In the genomic region with DNA sequence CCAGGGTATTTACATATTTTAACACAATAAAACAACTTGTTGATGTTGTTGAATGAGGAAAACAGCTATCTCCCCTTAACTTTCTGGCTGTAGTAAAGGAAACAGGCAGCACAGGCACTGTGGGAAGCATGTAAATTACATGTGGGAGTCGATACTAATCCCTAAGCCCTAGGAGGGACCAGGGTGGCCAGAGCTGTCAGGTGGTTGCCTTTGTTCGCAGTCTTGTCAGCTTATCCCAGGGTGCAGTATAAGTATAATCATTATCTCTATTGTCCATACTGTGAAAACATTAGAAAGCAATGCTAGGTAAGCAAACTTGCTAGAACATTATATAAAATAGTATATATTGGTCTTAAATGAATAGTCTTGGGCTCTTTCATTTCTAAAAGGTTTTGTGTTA, we compare ENCODE assay signal across 18 cellular contexts.
DNase-seq lines count a peak whose midpoint lies in the region; ATAC-seq, FAIRE-seq and TF ChIP-seq lines count a peak whose summit lies in the region.
"Had no signal": no experiment of that assay in that cellular context is flagged by ENCODE, and none has a peak within 500 bp of the region (broad histone marks: within the 10 kb centered on the region; RNA-seq: fewer than 3 reads in every experiment).

No MANE protein-coding gene starts in this region.

- H3K9me2 ChIP-seq in GM23338 (ENCODE audit: insufficient read depth), result peaks cover 6% of the 10 kb centered on the region

- FAIRE-seq in K562 (lab: Jason Lieb, UNC) (no peak), H54 (lab: Jason Lieb, UNC) (no peak)
- FAIRE-seq: GM12891, H1 had no signal

- H3K4me3 ChIP-seq in GM23338 (no peak overlapping the region), RWPE2 (ENCODE audit: severe bottlenecking) (no peak overlapping the region), K562 (no peak overlapping the region), osteoblast (ENCODE audit: insufficient read depth, low read length) (no peak overlapping the region)

- H3K36me3 Mint-ChIP-seq in GM23338 (ENCODE audit: low read depth), result peaks cover 6% of the 10 kb centered on the region; the same call in 2 of the 3 replicates
- peaks cover 0 to 6% (median 4%) of the 10 kb centered on the region in 3 donors for H3K36me3 Mint-ChIP-seq in naive thymus-derived CD8-positive, alpha-beta T cell

- TF ChIP-seq CTCF in GM23338 (conservative IDR thresholded peaks at IDR 0.05; ENCODE audit: low read depth in 2 of 2) (no peak), RWPE2 (IDR thresholded peaks at IDR 0.05; ENCODE audit: poor library complexity, severe bottlenecking) (no peak), K562 (IDR thresholded peaks at IDR 0.05 in 2 of 3, conservative IDR thresholded peaks at IDR 0.05 in 1 of 3; ENCODE audit: insufficient read depth in 2 of 3, low read depth in 1 of 3, low read length in 3 of 3) (no peak), osteoblast (IDR thresholded peaks at IDR 0.05; ENCODE audit: extremely low read depth, low read depth, low read length) (no peak)

- no peaks in the 10 kb centered on the region for H3K9me1 ChIP-seq in K562 (ENCODE audit: control insufficient read depth, insufficient read depth, low read length)

- DNase-seq in GM23338 (ENCODE audit: low spot score) (no peak), RWPE2 (ENCODE audit: low spot score) (no peak), K562 (ENCODE audit: extremely low read depth in 1 of 4, low spot score in 3 of 4) (peak in 1 of 4 experiments; percentile 40), osteoblast (ENCODE audit: insufficient read length, low spot score, missing footprints) (no peak), HuH-7.5 (ENCODE audit: low spot score) (no peak), H54 (ENCODE audit: insufficient read length, low spot score) (no peak)
- no peak for DNase-seq in naive thymus-derived CD8-positive, alpha-beta T cell
- DNase-seq: C1 segment of cervical spinal cord; Calu3; CD4-positive, alpha-beta T cell; DMS 273 treated with DMSO at 0.1 percent for 48 hours; HCEC 1CT; HFFc6 had no signal

- no peak for TF ChIP-seq RAD21 in K562 (CRISPR knock-in tag; conservative IDR thresholded peaks at IDR 0.05 in 1 of 2, IDR thresholded peaks at IDR 0.05 in 1 of 2)

- 5% methylated on average over 2 of the region's 2 CpGs for WGBS in K562 (ENCODE audit: insufficient coverage, low coverage, missing lambda C conversion rate)

- no peaks in the 10 kb centered on the region for H3F3A ChIP-seq in GM23338 (replicated peaks; ENCODE audit: low read depth)

- ATAC-seq in GM23338, result peak; percentile 31; the same call in 1 of the 3 replicates
- no peak for ATAC-seq in RWPE2 (ENCODE audit: low read depth)
- ATAC-seq in K562, result peak; percentile 60
- ATAC-seq in GM18861 (IDR thresholded peaks at IDR 0.05; ENCODE audit: unreplicated experiment), result no peak
- ATAC-seq in naive thymus-derived CD8-positive, alpha-beta T cell, result no peak

- H3K27me3 Mint-ChIP-seq in GM23338 (ENCODE audit: insufficient read depth, low read depth, poor library complexity), result no peaks in the 10 kb centered on the region
- H3K27me3 Mint-ChIP-seq in naive thymus-derived CD8-positive, alpha-beta T cell, result peaks cover 0 to 2% (median 0%) of the 10 kb centered on the region in 5 donors
- H3K27me3 Mint-ChIP-seq: B cell; CD4-positive, alpha-beta T cell had no signal

- peaks cover 10% of the 10 kb centered on the region for H3K9me3 Mint-ChIP-seq in GM23338
- H3K9me3 Mint-ChIP-seq in naive thymus-derived CD8-positive, alpha-beta T cell, result peaks cover 0 to 13% (median 6%) of the 10 kb centered on the region in 9 donors

- POLR2A ChIA-PET in K562 (lab: Yijun Ruan, JAX), result no interaction called here
- POLR2A ChIA-PET in naive thymus-derived CD8-positive, alpha-beta T cell (lab: Charles Lee), result no interaction called here

- H3K27me3 ChIP-seq in GM23338 (ENCODE audit: insufficient read depth) (no peaks in the 10 kb centered on the region), RWPE2 (ENCODE audit: insufficient read depth, poor library complexity, severe bottlenecking) (no peaks in the 10 kb centered on the region), K562 (ENCODE audit: control insufficient read depth in 2 of 2, insufficient read depth in 2 of 2, low read length in 2 of 2) (no peaks in the 10 kb centered on the region), osteoblast (ENCODE audit: insufficient read depth, low read length) (no peaks in the 10 kb centered on the region)

- H3K27ac Mint-ChIP-seq in GM23338, result no peak overlapping the region
- H3K27ac Mint-ChIP-seq in naive thymus-derived CD8-positive, alpha-beta T cell, result no peak overlapping the region
- H3K27ac Mint-ChIP-seq: B cell; CD4-positive, alpha-beta T cell had no signal

- H2AFZ ChIP-seq in GM23338 (no peak overlapping the region), K562 (ENCODE audit: low read depth, low read length) (peak overlapping the region; percentile 12), osteoblast (ENCODE audit: low read length) (no peak overlapping the region)

- H4K20me1 ChIP-seq in GM23338 (replicated peaks; ENCODE audit: insufficient read depth) (no peaks in the 10 kb centered on the region), K562 (replicated peaks; ENCODE audit: control insufficient read depth, insufficient read depth, low read length) (no peaks in the 10 kb centered on the region), osteoblast (ENCODE audit: insufficient read depth, low read length) (no peaks in the 10 kb centered on the region)

- in situ Hi-C loops in K562 (cut with MboI), result no loop called here

- H3K9ac ChIP-seq in K562 (ENCODE audit: insufficient read depth in 1 of 2, low read depth in 2 of 2, low read length in 2 of 2), result no peak overlapping the region

- H3K79me2 ChIP-seq in GM23338 (replicated peaks; ENCODE audit: insufficient read depth) (no peaks in the 10 kb centered on the region), K562 (ENCODE audit: control insufficient read depth, insufficient read depth, low read length) (no peaks in the 10 kb centered on the region), osteoblast (ENCODE audit: insufficient read depth, low read length) (no peaks in the 10 kb centered on the region)

- no peak overlapping the region for H3K27ac ChIP-seq in GM23338 (ENCODE audit: low read depth)
- H3K27ac ChIP-seq in RWPE2 (ENCODE audit: poor library complexity, severe bottlenecking), result peak overlapping the region; percentile 100
- no peak overlapping the region for H3K27ac ChIP-seq in K562 (ENCODE audit: extremely low read depth, low read depth, low read length)
- H3K27ac ChIP-seq in osteoblast (ENCODE audit: low read depth, low read length), result peak overlapping the region; percentile 98
- H3K27ac ChIP-seq: HL-60 had no signal

- H3K4me3 Mint-ChIP-seq in GM23338, result no peak overlapping the region
- no peak overlapping the region for H3K4me3 Mint-ChIP-seq in naive thymus-derived CD8-positive, alpha-beta T cell
- H3K4me3 Mint-ChIP-seq: B cell; CD4-positive, alpha-beta T cell; HFFc6 had no signal

- peaks cover 6% of the 10 kb centered on the region for H3K9me3 ChIP-seq in RWPE2 (ENCODE audit: severe bottlenecking)
- peaks cover 14% of the 10 kb centered on the region; the same call in 1 of the 2 replicates for H3K9me3 ChIP-seq in K562 (replicated peaks; ENCODE audit: control insufficient read depth, insufficient read depth, low read depth, low read length)
- H3K9me3 ChIP-seq in osteoblast (ENCODE audit: low read depth, low read length), result peaks cover 2% of the 10 kb centered on the region

- H3K4me2 ChIP-seq in GM23338, result no peak overlapping the region
- H3K4me2 ChIP-seq in K562 (ENCODE audit: insufficient read depth, low read length), result peak overlapping the region; percentile 16; the same call in 1 of the 2 replicates
- no peak overlapping the region for H3K4me2 ChIP-seq in osteoblast (ENCODE audit: insufficient read depth, low read length)

- TF ChIP-seq POLR2A in K562 (conservative IDR thresholded peaks at IDR 0.05) (no peak), H54 (IDR thresholded peaks at IDR 0.05; ENCODE audit: low read depth, low read length) (no peak)

- H3K4me1 ChIP-seq in GM23338 (ENCODE audit: insufficient read depth) (peaks cover 32% of the 10 kb centered on the region), RWPE2 (ENCODE audit: insufficient read depth, poor library complexity, severe bottlenecking) (peaks cover 28% of the 10 kb centered on the region), K562 (replicated peaks in 1 of 2; ENCODE audit: control insufficient read depth in 2 of 2, insufficient read depth in 2 of 2, low read length in 2 of 2) (peaks cover 0 to 11% of the 10 kb centered on the region in 2 experiments; a peak in 2 of 5 replicates), osteoblast (ENCODE audit: insufficient read depth, low read length) (peaks cover 33% of the 10 kb centered on the region)

- no TSS peak for BruUV-seq in K562 (replicated peaks; lab: Mats Ljungman, UMichigan)

- intact Hi-C loops in K562 (cut with micrococcal nuclease), result no loop called here

- peaks cover 15% of the 10 kb centered on the region; the same call in 2 of the 3 replicates for H3K4me1 Mint-ChIP-seq in GM23338
- no peaks in the 10 kb centered on the region for H3K4me1 Mint-ChIP-seq in naive thymus-derived CD8-positive, alpha-beta T cell
- H3K4me1 Mint-ChIP-seq: B cell had no signal

- no peak for TF ChIP-seq EP300 in K562 (IDR thresholded peaks at IDR 0.05; ENCODE audit: low read length)

- CTCF ChIA-PET in K562 (lab: Yijun Ruan, JAX; ENCODE audit: low intra/inter-chr PET ratio), result no interaction called here

- no peaks in the 10 kb centered on the region; the same call in 1 of the 2 replicates for H3K36me3 ChIP-seq in GM23338 (ENCODE audit: insufficient read depth)
- no peaks in the 10 kb centered on the region for H3K36me3 ChIP-seq in RWPE2 (ENCODE audit: low read depth)
- H3K36me3 ChIP-seq in K562 (ENCODE audit: control insufficient read depth, insufficient read depth, low read length), result no peaks in the 10 kb centered on the region; the same call in 2 of the 3 replicates
- no peaks in the 10 kb centered on the region for H3K36me3 ChIP-seq in osteoblast (ENCODE audit: insufficient read depth, low read length)

TF ChIP-seq in GM23338, 12 proteins besides CTCF, POLR2A, EP300 and RAD21 (continues in another document):
- no peak for TF ChIP-seq EZH2phosphoT487 (IDR thresholded peaks at IDR 0.05; ENCODE audit: unreplicated experiment)
- TF ChIP-seq STAT1 (IDR thresholded peaks at IDR 0.05; ENCODE audit: unreplicated experiment), result no peak
- TF ChIP-seq JUNB (IDR thresholded peaks at IDR 0.05; ENCODE audit: unreplicated experiment), result no peak

TF ChIP-seq in K562, 482 proteins besides CTCF, POLR2A, EP300 and RAD21 (continues in another document):
- peak; percentile 49; the same call in 1 of the 2 replicates for TF ChIP-seq TAL1 (IDR thresholded peaks at IDR 0.05)
- no peak for TF ChIP-seq ZNF133 (CRISPR knock-in tag; IDR thresholded peaks at IDR 0.05)
- TF ChIP-seq, protein P1, sequence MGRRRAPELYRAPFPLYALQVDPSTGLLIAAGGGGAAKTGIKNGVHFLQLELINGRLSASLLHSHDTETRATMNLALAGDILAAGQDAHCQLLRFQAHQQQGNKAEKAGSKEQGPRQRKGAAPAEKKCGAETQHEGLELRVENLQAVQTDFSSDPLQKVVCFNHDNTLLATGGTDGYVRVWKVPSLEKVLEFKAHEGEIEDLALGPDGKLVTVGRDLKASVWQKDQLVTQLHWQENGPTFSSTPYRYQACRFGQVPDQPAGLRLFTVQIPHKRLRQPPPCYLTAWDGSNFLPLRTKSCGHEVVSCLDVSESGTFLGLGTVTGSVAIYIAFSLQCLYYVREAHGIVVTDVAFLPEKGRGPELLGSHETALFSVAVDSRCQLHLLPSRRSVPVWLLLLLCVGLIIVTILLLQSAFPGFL (CRISPR knock-in tag; IDR thresholded peaks at IDR 0.05), result no peak
- no peak for TF ChIP-seq E2F3 (CRISPR knock-in tag; IDR thresholded peaks at IDR 0.05)

Comparison
In these comparisons a context has a peak if more than half of its experiments do, and no peak if none do; other contexts are left out.
1. ATAC-seq: peak in GM23338 (single experiment) and K562 (single experiment); none in RWPE2 (single experiment), GM18861 (single experiment) and naive thymus-derived CD8-positive, alpha-beta T cell (0 of 2).
2. H3K27ac ChIP-seq: peak in RWPE2 (single experiment) and osteoblast (single experiment); none in GM23338 (single experiment) and K562 (single experiment).